ENCODE assay signal across 1 cellular context in the genomic region with DNA sequence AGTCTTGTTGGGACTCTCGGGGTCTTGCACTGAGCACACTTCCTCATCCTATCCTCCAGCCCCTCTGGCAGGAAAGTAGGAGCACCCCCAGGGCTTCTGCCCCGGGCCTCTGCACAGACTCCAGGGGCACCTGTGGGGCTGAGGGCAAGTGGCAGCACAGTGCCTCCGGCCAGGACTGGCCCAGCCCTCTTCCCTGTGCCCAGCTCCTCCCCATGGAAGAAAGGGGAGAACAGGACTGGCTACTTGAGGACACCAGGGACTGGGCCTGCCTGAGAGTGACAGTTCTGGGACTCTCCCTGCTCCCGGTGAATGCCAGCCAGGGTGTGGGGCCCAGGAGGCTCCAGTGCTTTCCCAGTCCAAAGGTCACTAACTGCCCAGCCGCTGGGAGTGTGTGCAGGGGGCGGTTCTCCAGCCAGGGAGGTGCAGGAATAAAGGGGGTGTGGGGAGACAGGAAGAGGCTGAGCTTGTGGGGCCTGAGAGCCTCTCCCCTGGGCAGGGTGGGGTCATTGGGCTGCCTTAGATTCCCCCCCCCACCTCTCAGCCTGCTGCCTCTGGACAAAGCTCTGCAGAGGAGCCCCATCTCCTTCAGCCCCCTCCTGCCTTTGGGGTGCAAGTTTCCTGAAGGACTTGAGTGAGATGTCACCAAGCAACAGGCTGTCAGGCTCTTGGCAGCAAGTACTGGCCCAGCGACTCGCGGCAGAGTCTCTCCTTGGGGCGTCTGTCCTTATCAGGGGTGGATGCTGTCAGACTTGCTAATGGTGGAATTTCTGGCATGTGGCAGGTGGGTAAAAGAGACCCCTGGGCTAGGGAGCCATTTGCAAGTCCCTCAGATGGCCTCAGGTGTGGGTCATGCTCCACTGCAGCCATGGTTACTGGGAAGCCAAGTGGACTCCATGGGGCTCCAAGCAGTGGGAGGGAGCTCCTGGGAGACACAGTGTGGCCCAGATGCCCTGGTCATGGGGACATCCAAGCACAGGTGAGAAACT.
TF ChIP-seq lines count a peak whose summit lies in the region.

No MANE protein-coding gene starts in this region.

TF ChIP-seq in WTC11, 78 proteins besides CTCF, POLR2A, EP300 and RAD21 (continued from another document):
- TF ChIP-seq, protein P1, sequence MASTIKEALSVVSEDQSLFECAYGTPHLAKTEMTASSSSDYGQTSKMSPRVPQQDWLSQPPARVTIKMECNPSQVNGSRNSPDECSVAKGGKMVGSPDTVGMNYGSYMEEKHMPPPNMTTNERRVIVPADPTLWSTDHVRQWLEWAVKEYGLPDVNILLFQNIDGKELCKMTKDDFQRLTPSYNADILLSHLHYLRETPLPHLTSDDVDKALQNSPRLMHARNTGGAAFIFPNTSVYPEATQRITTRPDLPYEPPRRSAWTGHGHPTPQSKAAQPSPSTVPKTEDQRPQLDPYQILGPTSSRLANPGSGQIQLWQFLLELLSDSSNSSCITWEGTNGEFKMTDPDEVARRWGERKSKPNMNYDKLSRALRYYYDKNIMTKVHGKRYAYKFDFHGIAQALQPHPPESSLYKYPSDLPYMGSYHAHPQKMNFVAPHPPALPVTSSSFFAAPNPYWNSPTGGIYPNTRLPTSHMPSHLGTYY (CRISPR knock-in tag; IDR thresholded peaks at IDR 0.05) = no peak
- TF ChIP-seq ZNF423 (CRISPR knock-in tag; IDR thresholded peaks at IDR 0.05) (0 out of 2 replicates have a peak, but pooled peaks have one; percentile 27), KAT7 (CRISPR knock-in tag; IDR thresholded peaks at IDR 0.05; ENCODE audit: borderline replicate concordance) (no peak), ZNF317 (CRISPR knock-in tag; IDR thresholded peaks at IDR 0.05; ENCODE audit: borderline replicate concordance, low read depth) (no peak), ZNF232 (CRISPR knock-in tag; IDR thresholded peaks at IDR 0.05) (no peak), ZBTB21 (CRISPR knock-in tag; IDR thresholded peaks at IDR 0.05; ENCODE audit: borderline replicate concordance) (0 out of 2 replicates have a peak, but pooled peaks have one; percentile 23), PRRX2 (CRISPR knock-in tag; IDR thresholded peaks at IDR 0.05) (no peak), EMX1 (CRISPR knock-in tag; IDR thresholded peaks at IDR 0.05) (no peak), TP53 (CRISPR knock-in tag; IDR thresholded peaks at IDR 0.05) (no peak), FOXP1 (CRISPR knock-in tag; IDR thresholded peaks at IDR 0.05; ENCODE audit: borderline replicate concordance) (no peak), RELA (CRISPR knock-in tag; IDR thresholded peaks at IDR 0.05; ENCODE audit: borderline replicate concordance) (no peak), SMAD4 (CRISPR knock-in tag; IDR thresholded peaks at IDR 0.05) (no peak), ATF1 (CRISPR knock-in tag; IDR thresholded peaks at IDR 0.05) (no peak), SMAD3 (CRISPR knock-in tag; IDR thresholded peaks at IDR 0.05; ENCODE audit: borderline replicate concordance) (no peak), HMGA2 (CRISPR knock-in tag; IDR thresholded peaks at IDR 0.05) (no peak), ESRRA (CRISPR knock-in tag; IDR thresholded peaks at IDR 0.05; ENCODE audit: borderline replicate concordance) (no peak), GABPB1 (CRISPR knock-in tag; IDR thresholded peaks at IDR 0.05) (peak; percentile 65; the same call in 1 of the 2 replicates), TEAD4 (CRISPR knock-in tag; IDR thresholded peaks at IDR 0.05) (peak; percentile 73; the same call in 1 of the 2 replicates), IRF2 (CRISPR knock-in tag; IDR thresholded peaks at IDR 0.05; ENCODE audit: borderline replicate concordance, low read depth) (no peak), SP1 (CRISPR knock-in tag; conservative IDR thresholded peaks at IDR 0.05) (0 out of 2 replicates have a peak, but pooled peaks have one; percentile 21), NR1H2 (CRISPR knock-in tag; IDR thresholded peaks at IDR 0.05) (no peak), NFATC4 (CRISPR knock-in tag; IDR thresholded peaks at IDR 0.05) (no peak)
- TF ChIP-seq, protein P2, sequence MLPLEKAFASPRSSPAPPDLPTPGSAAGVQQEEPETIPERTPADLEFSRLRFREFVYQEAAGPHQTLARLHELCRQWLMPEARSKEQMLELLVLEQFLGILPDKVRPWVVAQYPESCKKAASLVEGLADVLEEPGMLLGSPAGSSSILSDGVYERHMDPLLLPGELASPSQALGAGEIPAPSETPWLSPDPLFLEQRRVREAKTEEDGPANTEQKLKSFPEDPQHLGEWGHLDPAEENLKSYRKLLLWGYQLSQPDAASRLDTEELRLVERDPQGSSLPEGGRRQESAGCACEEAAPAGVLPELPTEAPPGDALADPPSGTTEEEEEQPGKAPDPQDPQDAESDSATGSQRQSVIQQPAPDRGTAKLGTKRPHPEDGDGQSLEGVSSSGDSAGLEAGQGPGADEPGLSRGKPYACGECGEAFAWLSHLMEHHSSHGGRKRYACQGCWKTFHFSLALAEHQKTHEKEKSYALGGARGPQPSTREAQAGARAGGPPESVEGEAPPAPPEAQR (CRISPR knock-in tag; IDR thresholded peaks at IDR 0.05) = no peak
- TF ChIP-seq, protein P3, sequence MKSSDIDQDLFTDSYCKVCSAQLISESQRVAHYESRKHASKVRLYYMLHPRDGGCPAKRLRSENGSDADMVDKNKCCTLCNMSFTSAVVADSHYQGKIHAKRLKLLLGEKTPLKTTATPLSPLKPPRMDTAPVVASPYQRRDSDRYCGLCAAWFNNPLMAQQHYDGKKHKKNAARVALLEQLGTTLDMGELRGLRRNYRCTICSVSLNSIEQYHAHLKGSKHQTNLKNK (CRISPR knock-in tag; IDR thresholded peaks at IDR 0.05) = no peak
- TF ChIP-seq, protein P4, sequence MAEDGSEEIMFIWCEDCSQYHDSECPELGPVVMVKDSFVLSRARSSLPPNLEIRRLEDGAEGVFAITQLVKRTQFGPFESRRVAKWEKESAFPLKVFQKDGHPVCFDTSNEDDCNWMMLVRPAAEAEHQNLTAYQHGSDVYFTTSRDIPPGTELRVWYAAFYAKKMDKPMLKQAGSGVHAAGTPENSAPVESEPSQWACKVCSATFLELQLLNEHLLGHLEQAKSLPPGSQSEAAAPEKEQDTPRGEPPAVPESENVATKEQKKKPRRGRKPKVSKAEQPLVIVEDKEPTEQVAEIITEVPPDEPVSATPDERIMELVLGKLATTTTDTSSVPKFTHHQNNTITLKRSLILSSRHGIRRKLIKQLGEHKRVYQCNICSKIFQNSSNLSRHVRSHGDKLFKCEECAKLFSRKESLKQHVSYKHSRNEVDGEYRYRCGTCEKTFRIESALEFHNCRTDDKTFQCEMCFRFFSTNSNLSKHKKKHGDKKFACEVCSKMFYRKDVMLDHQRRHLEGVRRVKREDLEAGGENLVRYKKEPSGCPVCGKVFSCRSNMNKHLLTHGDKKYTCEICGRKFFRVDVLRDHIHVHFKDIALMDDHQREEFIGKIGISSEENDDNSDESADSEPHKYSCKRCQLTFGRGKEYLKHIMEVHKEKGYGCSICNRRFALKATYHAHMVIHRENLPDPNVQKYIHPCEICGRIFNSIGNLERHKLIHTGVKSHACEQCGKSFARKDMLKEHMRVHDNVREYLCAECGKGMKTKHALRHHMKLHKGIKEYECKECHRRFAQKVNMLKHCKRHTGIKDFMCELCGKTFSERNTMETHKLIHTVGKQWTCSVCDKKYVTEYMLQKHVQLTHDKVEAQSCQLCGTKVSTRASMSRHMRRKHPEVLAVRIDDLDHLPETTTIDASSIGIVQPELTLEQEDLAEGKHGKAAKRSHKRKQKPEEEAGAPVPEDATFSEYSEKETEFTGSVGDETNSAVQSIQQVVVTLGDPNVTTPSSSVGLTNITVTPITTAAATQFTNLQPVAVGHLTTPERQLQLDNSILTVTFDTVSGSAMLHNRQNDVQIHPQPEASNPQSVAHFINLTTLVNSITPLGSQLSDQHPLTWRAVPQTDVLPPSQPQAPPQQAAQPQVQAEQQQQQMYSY (CRISPR knock-in tag; IDR thresholded peaks at IDR 0.05) = no peak
- TF ChIP-seq, protein P5, sequence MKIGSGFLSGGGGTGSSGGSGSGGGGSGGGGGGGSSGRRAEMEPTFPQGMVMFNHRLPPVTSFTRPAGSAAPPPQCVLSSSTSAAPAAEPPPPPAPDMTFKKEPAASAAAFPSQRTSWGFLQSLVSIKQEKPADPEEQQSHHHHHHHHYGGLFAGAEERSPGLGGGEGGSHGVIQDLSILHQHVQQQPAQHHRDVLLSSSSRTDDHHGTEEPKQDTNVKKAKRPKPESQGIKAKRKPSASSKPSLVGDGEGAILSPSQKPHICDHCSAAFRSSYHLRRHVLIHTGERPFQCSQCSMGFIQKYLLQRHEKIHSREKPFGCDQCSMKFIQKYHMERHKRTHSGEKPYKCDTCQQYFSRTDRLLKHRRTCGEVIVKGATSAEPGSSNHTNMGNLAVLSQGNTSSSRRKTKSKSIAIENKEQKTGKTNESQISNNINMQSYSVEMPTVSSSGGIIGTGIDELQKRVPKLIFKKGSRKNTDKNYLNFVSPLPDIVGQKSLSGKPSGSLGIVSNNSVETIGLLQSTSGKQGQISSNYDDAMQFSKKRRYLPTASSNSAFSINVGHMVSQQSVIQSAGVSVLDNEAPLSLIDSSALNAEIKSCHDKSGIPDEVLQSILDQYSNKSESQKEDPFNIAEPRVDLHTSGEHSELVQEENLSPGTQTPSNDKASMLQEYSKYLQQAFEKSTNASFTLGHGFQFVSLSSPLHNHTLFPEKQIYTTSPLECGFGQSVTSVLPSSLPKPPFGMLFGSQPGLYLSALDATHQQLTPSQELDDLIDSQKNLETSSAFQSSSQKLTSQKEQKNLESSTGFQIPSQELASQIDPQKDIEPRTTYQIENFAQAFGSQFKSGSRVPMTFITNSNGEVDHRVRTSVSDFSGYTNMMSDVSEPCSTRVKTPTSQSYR (CRISPR knock-in tag; IDR thresholded peaks at IDR 0.05) = no peak
- TF ChIP-seq, protein P6, sequence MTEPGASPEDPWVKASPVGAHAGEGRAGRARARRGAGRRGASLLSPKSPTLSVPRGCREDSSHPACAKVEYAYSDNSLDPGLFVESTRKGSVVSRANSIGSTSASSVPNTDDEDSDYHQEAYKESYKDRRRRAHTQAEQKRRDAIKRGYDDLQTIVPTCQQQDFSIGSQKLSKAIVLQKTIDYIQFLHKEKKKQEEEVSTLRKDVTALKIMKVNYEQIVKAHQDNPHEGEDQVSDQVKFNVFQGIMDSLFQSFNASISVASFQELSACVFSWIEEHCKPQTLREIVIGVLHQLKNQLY (CRISPR knock-in tag; IDR thresholded peaks at IDR 0.05) = no peak
- TF ChIP-seq, protein P7, sequence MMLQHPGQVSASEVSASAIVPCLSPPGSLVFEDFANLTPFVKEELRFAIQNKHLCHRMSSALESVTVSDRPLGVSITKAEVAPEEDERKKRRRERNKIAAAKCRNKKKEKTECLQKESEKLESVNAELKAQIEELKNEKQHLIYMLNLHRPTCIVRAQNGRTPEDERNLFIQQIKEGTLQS (CRISPR knock-in tag; conservative IDR thresholded peaks at IDR 0.05) = no peak
- TF ChIP-seq, protein P8, sequence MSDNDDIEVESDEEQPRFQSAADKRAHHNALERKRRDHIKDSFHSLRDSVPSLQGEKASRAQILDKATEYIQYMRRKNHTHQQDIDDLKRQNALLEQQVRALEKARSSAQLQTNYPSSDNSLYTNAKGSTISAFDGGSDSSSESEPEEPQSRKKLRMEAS (CRISPR knock-in tag; IDR thresholded peaks at IDR 0.05) = 0 out of 2 replicates have a peak, but pooled peaks have one; percentile 32
- TF ChIP-seq, protein P9, sequence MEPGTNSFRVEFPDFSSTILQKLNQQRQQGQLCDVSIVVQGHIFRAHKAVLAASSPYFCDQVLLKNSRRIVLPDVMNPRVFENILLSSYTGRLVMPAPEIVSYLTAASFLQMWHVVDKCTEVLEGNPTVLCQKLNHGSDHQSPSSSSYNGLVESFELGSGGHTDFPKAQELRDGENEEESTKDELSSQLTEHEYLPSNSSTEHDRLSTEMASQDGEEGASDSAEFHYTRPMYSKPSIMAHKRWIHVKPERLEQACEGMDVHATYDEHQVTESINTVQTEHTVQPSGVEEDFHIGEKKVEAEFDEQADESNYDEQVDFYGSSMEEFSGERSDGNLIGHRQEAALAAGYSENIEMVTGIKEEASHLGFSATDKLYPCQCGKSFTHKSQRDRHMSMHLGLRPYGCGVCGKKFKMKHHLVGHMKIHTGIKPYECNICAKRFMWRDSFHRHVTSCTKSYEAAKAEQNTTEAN (CRISPR knock-in tag; IDR thresholded peaks at IDR 0.05) = no peak
TF ChIP-seq in WTC11: peak in this region for 6.
